In the genomic region with DNA sequence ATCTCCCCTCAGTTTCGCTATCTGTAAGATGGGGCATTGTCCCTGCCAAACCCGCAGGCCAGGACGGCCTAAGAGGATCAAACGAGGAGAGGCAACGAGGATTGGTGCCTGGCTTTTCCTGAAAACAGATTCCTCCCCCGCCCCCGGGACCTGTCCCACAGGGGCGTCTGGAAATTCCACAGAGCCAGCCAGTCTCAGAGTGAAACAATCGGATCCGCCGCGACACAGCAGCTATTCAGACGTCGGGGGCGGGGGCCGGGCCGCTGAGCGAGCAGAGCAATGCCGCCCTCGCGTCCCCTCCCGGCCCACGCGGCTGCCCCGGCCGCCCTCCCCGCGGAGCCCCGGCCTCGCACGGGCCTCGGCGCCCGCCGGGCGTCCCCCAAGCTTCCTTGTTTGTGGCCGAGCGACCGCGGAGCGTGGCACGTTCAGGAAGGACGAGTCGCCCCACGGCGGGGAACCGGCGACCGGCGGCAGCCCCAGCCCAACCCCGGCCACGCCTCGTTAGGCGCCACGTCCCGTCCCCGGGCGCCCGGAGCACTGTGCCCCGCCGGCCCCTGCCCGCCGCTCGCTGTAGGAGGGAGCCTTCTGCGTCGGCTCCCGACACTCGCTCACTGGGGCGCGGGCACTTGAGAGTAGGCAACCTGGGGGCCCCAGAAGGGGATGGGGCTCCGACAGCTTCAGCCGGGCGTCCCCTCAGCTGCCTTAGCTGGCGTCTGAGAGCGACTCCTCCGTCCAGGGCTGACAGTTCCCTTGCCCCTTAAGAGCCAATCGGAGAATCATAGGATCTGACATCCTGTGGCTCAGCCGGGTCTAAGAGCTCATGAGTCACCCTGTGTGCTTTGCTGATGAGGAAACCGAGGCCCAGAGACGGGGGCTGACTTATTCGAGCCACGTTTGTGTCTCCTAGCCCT, we compare ENCODE assay signal across 8 cellular contexts. TPM values are rescaled to one million over a fixed set of nuclear protein-coding genes. Genes with fewer than 3 reads are reported as not detected.
A peak's percentile ranks its signal among the peaks of the same experiment; 100 is the strongest.
DNase-seq lines count a peak whose midpoint lies in the region; ATAC-seq, FAIRE-seq and TF ChIP-seq lines count a peak whose summit lies in the region.

No MANE protein-coding gene starts in this region.

- H3K4me2 ChIP-seq in A549 (peak overlapping the region; percentile 79), GM23338 (peak overlapping the region; percentile 92)

- peak; percentile 29; the same call in 1 of the 2 replicates for TF ChIP-seq POLR2A in A549 (IDR thresholded peaks at IDR 0.05; ENCODE audit: low read length)
- no peak for TF ChIP-seq POLR2A in stomach (IDR thresholded peaks at IDR 0.05)

- TF ChIP-seq CTCF in A549 (IDR thresholded peaks at IDR 0.05) (no peak), GM23338 (conservative IDR thresholded peaks at IDR 0.05; ENCODE audit: low read depth in 2 of 2) (no peak), RWPE1 (conservative IDR thresholded peaks at IDR 0.05; ENCODE audit: low read depth) (no peak), foreskin keratinocyte (conservative IDR thresholded peaks at IDR 0.05) (no peak), neural crest cell (conservative IDR thresholded peaks at IDR 0.05) (no peak), stomach (IDR thresholded peaks at IDR 0.05) (no peak)

- H3K9me3 Mint-ChIP-seq in GM23338: no peaks in the 10 kb centered on the region
- H3K9me3 Mint-ChIP-seq in neural crest cell: no peaks in the 10 kb centered on the region

- H3F3A ChIP-seq in GM23338 (replicated peaks; ENCODE audit: low read depth): no peaks in the 10 kb centered on the region

- H3K27me3 ChIP-seq in GM23338 (ENCODE audit: insufficient read depth): peaks cover 24% of the 10 kb centered on the region
- no peaks in the 10 kb centered on the region for H3K27me3 ChIP-seq in foreskin keratinocyte
- peaks cover 0 to 3% (median 0%) of the 10 kb centered on the region in 3 donors for H3K27me3 ChIP-seq in stomach

- H3K9me3 ChIP-seq in A549: no peaks in the 10 kb centered on the region
- H3K9me3 ChIP-seq in stomach: no peaks in the 10 kb centered on the region

- H3K4me3 Mint-ChIP-seq in GM23338 (peak overlapping the region; percentile 78), neural crest cell (peak overlapping the region; percentile 81)

- no peak for TF ChIP-seq RAD21 in A549 (conservative IDR thresholded peaks at IDR 0.05 in 1 of 2, IDR thresholded peaks at IDR 0.05 in 1 of 2)

- H3K4me1 Mint-ChIP-seq in GM23338 (peaks cover 5% of the 10 kb centered on the region), neural crest cell (peaks cover 10% of the 10 kb centered on the region)

- H3K27me3 Mint-ChIP-seq in GM23338 (ENCODE audit: insufficient read depth, low read depth, poor library complexity) (peaks cover 31% of the 10 kb centered on the region), neural crest cell (ENCODE audit: low read depth) (peaks cover 20% of the 10 kb centered on the region)

- H3K79me2 ChIP-seq in GM23338 (replicated peaks; ENCODE audit: insufficient read depth): no peaks in the 10 kb centered on the region

- peaks cover 9% of the 10 kb centered on the region; the same call in 2 of the 3 replicates for H3K4me1 ChIP-seq in A549
- no peaks in the 10 kb centered on the region for H3K4me1 ChIP-seq in GM23338 (ENCODE audit: insufficient read depth)
- peaks cover 6% of the 10 kb centered on the region for H3K4me1 ChIP-seq in foreskin keratinocyte
- peaks cover 0 to 14% (median 14%) of the 10 kb centered on the region in 4 donors for H3K4me1 ChIP-seq in stomach

- H4K20me1 ChIP-seq in GM23338 (replicated peaks; ENCODE audit: insufficient read depth): no peaks in the 10 kb centered on the region

- POLR2A ChIA-PET in A549 (lab: Yijun Ruan, JAX) (interaction anchor here (1.1 kb wide), 2 partner anchors 11 to 28 kb away, joined by 3 to 4 read pairs; no protein-coding TSS in a partner anchor), RWPE1 (lab: Yijun Ruan, JAX; ENCODE audit: low non-redundant PET) (no interaction called here)

- TF ChIP-seq EP300 in A549 (IDR thresholded peaks at IDR 0.05) (no peak), stomach (IDR thresholded peaks at IDR 0.05) (no peak)

- no peaks in the 10 kb centered on the region for H3K9me2 ChIP-seq in GM23338 (ENCODE audit: insufficient read depth)

- H3K36me3 ChIP-seq in GM23338 (ENCODE audit: insufficient read depth) (no peaks in the 10 kb centered on the region), stomach (no peaks in the 10 kb centered on the region)

- DNase-seq in A549 (ENCODE audit: low read depth in 1 of 2, low spot score in 1 of 2): peak; percentile 83 to 85
- DNase-seq in GM23338 (ENCODE audit: low spot score): peak; percentile 70
- peak; percentile 59 for DNase-seq in RWPE1 (ENCODE audit: low spot score)
- peak; percentile 60 for DNase-seq in activated gamma-delta T cell (lab: John Stamatoyannopoulos, UW)
- DNase-seq in foreskin keratinocyte: peak; percentile 44 to 67
- peak; percentile 36 for DNase-seq in neural crest cell (ENCODE audit: low read depth, low spot score)
- peak; percentile 49 for DNase-seq in stomach
- DNase-seq in NCI-H526 treated with DMSO at 0.1 percent for 48 hours (lab: John Stamatoyannopoulos, UW): no peak

- H3K27ac ChIP-seq in A549 (peak overlapping the region; percentile 81 to 88), GM23338 (ENCODE audit: low read depth) (no peak overlapping the region), RWPE1 (peak overlapping the region; percentile 48), foreskin keratinocyte (peak overlapping the region; percentile 64), stomach (peak overlapping the region; percentile 34 to 83 (median 78))

- H3K4me3 ChIP-seq in A549 (peak overlapping the region; percentile 61), GM23338 (peak overlapping the region; percentile 72), stomach (peak overlapping the region; percentile 51 to 66 (median 64))

- intact Hi-C loops in stomach (cut with DNase I; ENCODE audit: low total_unique reads): no loop called here

- 5% methylated on average over 32 of the region's 82 CpGs for WGBS in A549 (ENCODE audit: missing lambda C conversion rate)
- WGBS in stomach, 5 donors: 1 to 2% (median 2%) methylated on average over 16 to 82 of the region's 82 CpGs

- CTCF ChIA-PET in A549 (lab: Yijun Ruan, JAX): interaction anchor here (0.6 to 4.1 kb wide), 11 partner anchors 8 to 469 kb away, joined by 3 to 31 read pairs (median 3); partner anchors contain the start of gene PHOSPHO1
- CTCF ChIA-PET in RWPE1 (lab: Yijun Ruan, JAX): interaction anchor here (0.7 kb wide), 2 partner anchors 31 to 831 kb away, joined by 3 read pairs; no protein-coding TSS in a partner anchor

- FAIRE-seq in A549 (lab: Jason Lieb, UNC): no peak

- ATAC-seq in A549 (peak; percentile 91 to 92), GM23338 (peak; percentile 82), foreskin keratinocyte (peak; percentile 74)

- H3K27ac Mint-ChIP-seq in GM23338: no peak overlapping the region
- no peak overlapping the region for H3K27ac Mint-ChIP-seq in neural crest cell (ENCODE audit: unreplicated experiment)

- peak overlapping the region; percentile 98 for H2AFZ ChIP-seq in GM23338

- no peaks in the 10 kb centered on the region for H3K36me3 Mint-ChIP-seq in GM23338 (ENCODE audit: low read depth)
- no peaks in the 10 kb centered on the region for H3K36me3 Mint-ChIP-seq in neural crest cell (ENCODE audit: low read depth)

TF ChIP-seq in A549, 52 proteins besides CTCF, POLR2A, EP300 and RAD21 (continues in another document):
- TF ChIP-seq HOXB5 (CRISPR knock-in tag; IDR thresholded peaks at IDR 0.05): peak; percentile 41; the same call in 1 of the 2 replicates
- no peak for TF ChIP-seq FOXS1 (CRISPR knock-in tag; IDR thresholded peaks at IDR 0.05)

TF ChIP-seq in GM23338, 12 proteins besides CTCF, POLR2A, EP300 and RAD21 (continues in another document):
- TF ChIP-seq EZH2phosphoT487 (IDR thresholded peaks at IDR 0.05; ENCODE audit: unreplicated experiment) (no peak), EZH2 (IDR thresholded peaks at IDR 0.05; ENCODE audit: low read depth, unreplicated experiment) (peak; percentile 25)

RNA-seq across cellular contexts. Expression of gene PHOSPHO1, which starts 29.7 kb away (rescaled TPM):
- polyA plus RNA-seq in A549 (2011; rRNA removed) (0.32 and 0.34 TPM in 2 replicates), A549 (2017; fragmentation: RNase III; extraction: RNeasy Plus Mini Kit Qiagen cat#74134 plus additional on column Dnase treatment) (0.98 to 1.6 TPM (median 1.1 TPM) in 3 replicates), GM23338 (2016; fragmentation: Nextera tagmentation; extraction: Ambion mirVana) (0.38 and 0.71 TPM in 2 replicates), foreskin keratinocyte (0.17 and 0.20 TPM in 2 replicates), stomach (under 1 TPM in 1 of 3 donors, not detected in 2; 0.35 TPM)
- 0.78 and 0.97 TPM in 2 replicates for polyA plus RNA-seq in A549 (2012; cell fraction: cytosol; rRNA removed)
- polyA plus RNA-seq in A549 (2012; cell fraction: nucleus; rRNA removed): 0.92 and 0.97 TPM in 2 replicates
- 0.10 and 0.70 TPM in 2 replicates for polyA minus RNA-seq in A549 (2011; rRNA and poly(A)+ RNA removed)
- total RNA-seq in GM23338 (2014; rRNA removed; shearing (Covaris generic)): 2.2 and 2.4 TPM in 2 replicates
- total RNA-seq in foreskin keratinocyte (0.11 and 0.31 TPM in 2 replicates), neural crest cell (not detected in 2 replicates), stomach (1 to 10 TPM in 2 of 5 donors, not detected in 3; 1.7 to 7.7 TPM)

RNA-seq across cellular contexts. Expression of gene ABI3, which starts 49.8 kb away (rescaled TPM):
- polyA plus RNA-seq in A549 (2011; rRNA removed): not detected in 2 replicates
- polyA plus RNA-seq in A549 (2012; cell fraction: cytosol; rRNA removed): not detected in 2 replicates
- 0.02 TPM in 1 of 2 replicates, not detected in the other for polyA plus RNA-seq in A549 (2012; cell fraction: nucleus; rRNA removed)
- polyA plus RNA-seq in A549 (2017; fragmentation: RNase III; extraction: RNeasy Plus Mini Kit Qiagen cat#74134 plus additional on column Dnase treatment): not detected in 3 replicates
- not detected in 2 replicates for polyA minus RNA-seq in A549 (2011; rRNA and poly(A)+ RNA removed)
- total RNA-seq in GM23338 (2014; rRNA removed; shearing (Covaris generic)): 1.2 and 3.0 TPM in 2 replicates
- 1.8 and 2.4 TPM in 2 replicates for polyA plus RNA-seq in GM23338 (2016; fragmentation: Nextera tagmentation; extraction: Ambion mirVana)
- total RNA-seq in foreskin keratinocyte: not detected in 2 replicates
- polyA plus RNA-seq in foreskin keratinocyte: not detected in 2 replicates
- 0.64 and 1.0 TPM in 2 replicates for total RNA-seq in neural crest cell
- total RNA-seq in stomach: 10 to 100 TPM in 2 of 5 donors, 1 to 10 TPM in 3; 1.3 to 72.4 (median 3.1) TPM
- polyA plus RNA-seq in stomach: 1 to 10 TPM; 4.1 to 9.9 (median 9.5) TPM

RNA-seq across cellular contexts. Expression of gene GNGT2, which starts 49.9 kb away (rescaled TPM):
- polyA plus RNA-seq in A549 (2011; rRNA removed) (not detected in 2 replicates), A549 (2017; fragmentation: RNase III; extraction: RNeasy Plus Mini Kit Qiagen cat#74134 plus additional on column Dnase treatment) (0.25 to 0.34 TPM (median 0.31 TPM) in 3 replicates), GM23338 (2016; fragmentation: Nextera tagmentation; extraction: Ambion mirVana) (0.56 and 1.5 TPM in 2 replicates), foreskin keratinocyte (not detected in 2 replicates), stomach (1 to 10 TPM; 2.7 to 2.9 (median 2.9) TPM)
- 0.04 and 0.21 TPM in 2 replicates for polyA plus RNA-seq in A549 (2012; cell fraction: cytosol; rRNA removed)
- not detected in 2 replicates for polyA plus RNA-seq in A549 (2012; cell fraction: nucleus; rRNA removed)
- polyA minus RNA-seq in A549 (2011; rRNA and poly(A)+ RNA removed): not detected in 2 replicates
- 0.42 TPM in 1 of 2 replicates, not detected in the other for total RNA-seq in GM23338 (2014; rRNA removed; shearing (Covaris generic))
- total RNA-seq in foreskin keratinocyte (not detected in 2 replicates), neural crest cell (not detected in 2 replicates), stomach (100 to 1,000 TPM in 1 of 5 donors, 1 to 10 TPM in 2, not detected in 2; 1.6 to 134 (median 1.7) TPM)
